In genomic region chr19:6433165-6433564, GRCh38 we compare ENCODE assay signal across 31 cellular contexts. TPM values are rescaled to one million over a fixed set of nuclear protein-coding genes. Genes with fewer than 3 reads are reported as not detected.
"Had no signal": no experiment of that assay in that cellular context is flagged by ENCODE, and none has a peak within 500 bp of the region (broad histone marks: within the 10 kb centered on the region; RNA-seq: fewer than 3 reads in every experiment).

No MANE protein-coding gene starts in this region.

- H3K9me3 ChIP-seq: adrenal gland, body of pancreas, esophagus muscularis mucosa, heart left ventricle, psoas muscle, suprapubic skin, tibial artery had no signal

- H3K27me3 Mint-ChIP-seq: activated CD4-positive, alpha-beta memory T cell treated with anti-CD3 and anti-CD28 coated beads for 36 hours; activated CD4-positive, alpha-beta T cell treated with anti-CD3 and anti-CD28 coated beads, Interleukin-2, amount 10 ng/mL, durations not matched to agents 24 days and 14 days; activated naive CD8-positive, alpha-beta T cell treated with anti-CD3 and anti-CD28 coated beads for 36 hours; naive thymus-derived CD4-positive, alpha-beta T cell had no signal

- H3K36me3 ChIP-seq: adrenal gland, heart left ventricle, suprapubic skin, tibial artery had no signal

- H3K9me3 Mint-ChIP-seq: activated CD4-positive, alpha-beta memory T cell treated with anti-CD3 and anti-CD28 coated beads for 36 hours; activated CD4-positive, alpha-beta T cell treated with anti-CD3 and anti-CD28 coated beads, Interleukin-2, amount 10 ng/mL, durations not matched to agents 24 days and 14 days; activated naive CD4-positive, alpha-beta T cell treated with anti-CD3 and anti-CD28 coated beads for 36 hours; activated naive CD8-positive, alpha-beta T cell treated with anti-CD3 and anti-CD28 coated beads for 36 hours; activated T-helper 1 cell treated with anti-CD3 and anti-CD28 coated beads, Interleukin-12 subunit alpha, Interleukin-12 subunit beta, Interleukin-2, Interleukin-4 antibody, amounts not matched to agents 30 ng/mL and 10 ng/mL and 1 ng/mL, durations not matched to agents 14 hours and 24 hours and 36 hours; neural crest cell; T-helper 1 cell treated with Interleukin-12 subunit alpha and Interleukin-12 subunit beta and Interleukin-4 antibody, amounts not matched to agents 30 μg/mL and 1 μg/mL, for 36 hours had no signal

- ATAC-seq: body of pancreas; foreskin keratinocyte; heart left ventricle; naive thymus-derived CD4-positive, alpha-beta T cell; psoas muscle had no signal

- H3K27ac ChIP-seq: adrenal gland, body of pancreas, esophagus muscularis mucosa, foreskin keratinocyte, heart left ventricle, parathyroid adenoma, psoas muscle, suprapubic skin, tibial artery, VCaP had no signal

- H3K27ac Mint-ChIP-seq: activated CD4-positive, alpha-beta memory T cell treated with anti-CD3 and anti-CD28 coated beads for 36 hours; activated CD4-positive, alpha-beta T cell treated with anti-CD3 and anti-CD28 coated beads, Interleukin-2, amount 10 ng/mL, durations not matched to agents 24 days and 14 days; activated naive CD4-positive, alpha-beta T cell treated with anti-CD3 and anti-CD28 coated beads for 36 hours; activated naive CD8-positive, alpha-beta T cell treated with anti-CD3 and anti-CD28 coated beads for 36 hours; activated T-helper 1 cell treated with anti-CD3 and anti-CD28 coated beads, Interleukin-12 subunit alpha, Interleukin-12 subunit beta, Interleukin-2, Interleukin-4 antibody, amounts not matched to agents 30 ng/mL and 10 ng/mL and 1 ng/mL, durations not matched to agents 14 hours and 24 hours and 36 hours; naive thymus-derived CD4-positive, alpha-beta T cell; T-helper 1 cell treated with Interleukin-12 subunit alpha and Interleukin-12 subunit beta and Interleukin-4 antibody, amounts not matched to agents 30 μg/mL and 1 μg/mL, for 36 hours had no signal

- H3K27me3 ChIP-seq: adrenal gland, body of pancreas, esophagus muscularis mucosa, foreskin keratinocyte, heart left ventricle, suprapubic skin, tibial artery had no signal

- H3K79me2 ChIP-seq: parathyroid adenoma had no signal

- H3K4me3 ChIP-seq: adrenal gland, body of pancreas, esophagus muscularis mucosa, heart left ventricle, psoas muscle, suprapubic skin, tibial artery had no signal

- H3K4me1 ChIP-seq: adrenal gland, body of pancreas, esophagus muscularis mucosa, foreskin keratinocyte, heart left ventricle, parathyroid adenoma, psoas muscle, suprapubic skin, tibial artery had no signal

- H3K4me3 Mint-ChIP-seq: activated CD4-positive, alpha-beta memory T cell treated with anti-CD3 and anti-CD28 coated beads for 36 hours; activated CD4-positive, alpha-beta T cell treated with anti-CD3 and anti-CD28 coated beads, Interleukin-2, amount 10 ng/mL, durations not matched to agents 24 days and 14 days; activated naive CD4-positive, alpha-beta T cell treated with anti-CD3 and anti-CD28 coated beads for 36 hours; activated naive CD8-positive, alpha-beta T cell treated with anti-CD3 and anti-CD28 coated beads for 36 hours; activated T-helper 1 cell treated with anti-CD3 and anti-CD28 coated beads, Interleukin-12 subunit alpha, Interleukin-12 subunit beta, Interleukin-2, Interleukin-4 antibody, amounts not matched to agents 30 ng/mL and 10 ng/mL and 1 ng/mL, durations not matched to agents 14 hours and 24 hours and 36 hours; naive thymus-derived CD4-positive, alpha-beta T cell; neural crest cell; T-helper 1 cell treated with Interleukin-12 subunit alpha and Interleukin-12 subunit beta and Interleukin-4 antibody, amounts not matched to agents 30 μg/mL and 1 μg/mL, for 36 hours had no signal

- H3K4me1 Mint-ChIP-seq: neural crest cell had no signal

- H2AFZ ChIP-seq: parathyroid adenoma had no signal

- DNase-seq: activated CD4-positive, alpha-beta memory T cell treated with anti-CD3 and anti-CD28 coated beads for 36 hours; activated CD4-positive, alpha-beta T cell treated with anti-CD3 and anti-CD28 coated beads, Interleukin-2, amount 10 ng/mL, durations not matched to agents 24 days and 14 days; activated CD4-positive, CD25-positive, alpha-beta regulatory T cell treated with anti-CD3 and anti-CD28 coated beads, Interleukin-2, amount 50 U/mL, for 72 hours; activated CD8-positive, alpha-beta memory T cell treated with anti-CD3 and anti-CD28 coated beads, Interleukin-2, amount 50 U/mL, for 4 hours; activated effector memory CD4-positive, alpha-beta T cell treated with anti-CD3 and anti-CD28 coated beads, Interleukin-2, amount 50 U/mL, for 16 hours; activated naive CD4-positive, alpha-beta T cell treated with anti-CD3 and anti-CD28 coated beads for 36 hours; activated naive CD8-positive, alpha-beta T cell treated with anti-CD3 and anti-CD28 coated beads for 36 hours; activated T-cell treated with anti-CD3 and anti-CD28 coated beads, Interleukin-2, amount 50 U/mL, for 1 hour; adrenal gland; aorta; body of pancreas; dermis blood vessel endothelial cell; effector CD4-positive, alpha-beta T cell; foreskin keratinocyte; heart left ventricle; midbrain; naive thymus-derived CD4-positive, alpha-beta T cell; occipital lobe; psoas muscle; stimulated activated naive CD4-positive, alpha-beta T cell; T-helper 9 cell; tibial artery had no signal

- H3K36me3 Mint-ChIP-seq: activated CD4-positive, alpha-beta memory T cell treated with anti-CD3 and anti-CD28 coated beads for 36 hours; naive thymus-derived CD4-positive, alpha-beta T cell had no signal

RNA-seq across cellular contexts. Expression of gene SLC25A41, which starts 0.4 kb away (rescaled TPM):
- total RNA-seq: activated CD4-positive, alpha-beta memory T cell treated with anti-CD3 and anti-CD28 coated beads for 36 hours; activated naive CD4-positive, alpha-beta T cell treated with anti-CD3 and anti-CD28 coated beads for 36 hours; body of pancreas; dermis blood vessel endothelial cell; kidney epithelial cell; suprapubic skin; urinary bladder had no signal
- polyA plus RNA-seq: naive thymus-derived CD4-positive, alpha-beta T cell had no signal

RNA-seq across cellular contexts. Expression of gene CRB3, which starts 30.9 kb away (rescaled TPM):
- total RNA-seq: aorta, dermis blood vessel endothelial cell, neural crest cell, occipital lobe, psoas muscle had no signal
